In the genomic region with DNA sequence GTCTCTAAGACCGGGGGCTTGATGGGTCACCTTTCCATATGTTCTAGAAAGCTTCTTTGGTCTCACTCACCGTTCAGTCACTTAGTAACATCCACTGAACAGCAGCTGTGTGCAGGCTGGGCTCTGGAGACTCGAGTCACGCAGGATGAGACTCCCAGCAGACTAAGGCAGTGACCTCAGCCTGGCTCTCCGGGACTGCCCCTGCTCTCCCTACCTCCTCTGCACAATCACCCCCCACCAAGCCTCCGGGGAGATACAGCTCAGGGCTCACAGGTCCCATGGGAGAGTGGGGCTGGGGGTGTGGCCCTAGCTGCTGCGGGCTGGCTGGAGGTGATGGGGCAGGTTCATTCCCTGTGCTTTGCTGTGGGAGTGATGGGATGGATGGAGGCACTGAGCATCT, we compare ENCODE assay signal across 18 cellular contexts. TPM values are rescaled to one million over a fixed set of nuclear protein-coding genes. Genes with fewer than 3 reads are reported as not detected.
DNase-seq lines count a peak whose midpoint lies in the region; ATAC-seq and TF ChIP-seq lines count a peak whose summit lies in the region.
"Had no signal": no experiment of that assay in that cellular context is flagged by ENCODE, and none has a peak within 500 bp of the region (broad histone marks: within the 10 kb centered on the region; RNA-seq: fewer than 3 reads in every experiment).

No MANE protein-coding gene starts in this region.

- DNase-seq in SJCRH30 (peak; percentile 26 to 30), osteoblast (ENCODE audit: insufficient read length, low spot score, missing footprints) (peak; percentile 84), NCI-H526 treated with DMSO at 0.1 percent for 48 hours (lab: John Stamatoyannopoulos, UW) (no peak), hippocampal formation (lab: John Stamatoyannopoulos, UW) (no peak)
- no peak for DNase-seq in stimulated activated CD4-positive, alpha-beta T cell treated with anti-CD3 and anti-CD28 coated beads, Interleukin-4, amount 100 ng/mL, for 24 hours
- DNase-seq: activated CD4-positive, alpha-beta T cell treated with anti-CD3 and anti-CD28 coated beads, Interleukin-2, amount 10 ng/mL, durations not matched to agents 7 days and 5 days; amygdala; colonic mucosa; erythroblast; mesendoderm; NCI-H226; occipital lobe; PC-9 had no signal

- ATAC-seq in GM18511 (IDR thresholded peaks at IDR 0.05; ENCODE audit: unreplicated experiment): peak; percentile 50
- peak; percentile 72 for ATAC-seq in HG02678 (IDR thresholded peaks at IDR 0.05; ENCODE audit: unreplicated experiment)

- H3K9me3 ChIP-seq in SJCRH30 (replicated peaks) (no peaks in the 10 kb centered on the region), osteoblast (ENCODE audit: low read depth, low read length) (no peaks in the 10 kb centered on the region)
- H3K9me3 ChIP-seq: colonic mucosa had no signal

- no peak overlapping the region for H3K4me2 ChIP-seq in osteoblast (ENCODE audit: insufficient read depth, low read length)
- H3K4me2 ChIP-seq: PC-9, smooth muscle cell had no signal

- H3K4me3 ChIP-seq in SJCRH30: no peak overlapping the region
- no peak overlapping the region for H3K4me3 ChIP-seq in osteoblast (ENCODE audit: insufficient read depth, low read length)
- H3K4me3 ChIP-seq: colonic mucosa, PC-9, smooth muscle cell had no signal

- H3K79me2 ChIP-seq in osteoblast (ENCODE audit: insufficient read depth, low read length): peaks cover 17% of the 10 kb centered on the region

- no peak overlapping the region for H3K27ac ChIP-seq in SJCRH30
- H3K27ac ChIP-seq in osteoblast (ENCODE audit: low read depth, low read length): peak overlapping the region; percentile 48
- H3K27ac ChIP-seq: colonic mucosa, PC-9 had no signal

- H4K20me1 ChIP-seq in osteoblast (ENCODE audit: insufficient read depth, low read length): peaks cover 25% of the 10 kb centered on the region

- H3K27me3 ChIP-seq in SJCRH30 (no peaks in the 10 kb centered on the region), osteoblast (ENCODE audit: insufficient read depth, low read length) (no peaks in the 10 kb centered on the region)
- H3K27me3 ChIP-seq: colonic mucosa had no signal

- H2AFZ ChIP-seq in osteoblast (ENCODE audit: low read length): no peak overlapping the region
- H2AFZ ChIP-seq: PC-9 had no signal

- H3K4me1 ChIP-seq in SJCRH30 (peaks cover 7% of the 10 kb centered on the region; the same call in 1 of the 2 replicates), osteoblast (ENCODE audit: insufficient read depth, low read length) (peaks cover 12% of the 10 kb centered on the region)
- H3K4me1 ChIP-seq: colonic mucosa had no signal

- H3K36me3 ChIP-seq in SJCRH30 (no peaks in the 10 kb centered on the region), osteoblast (ENCODE audit: insufficient read depth, low read length) (peaks cover 11% of the 10 kb centered on the region)
- H3K36me3 ChIP-seq: colonic mucosa had no signal

- no peak for TF ChIP-seq CTCF in osteoblast (IDR thresholded peaks at IDR 0.05; ENCODE audit: extremely low read depth, low read depth, low read length)

RNA-seq across cellular contexts. Expression of gene FLYWCH2, which starts 14.1 kb away (rescaled TPM):
- total RNA-seq in SJCRH30 (2014; rRNA removed; shearing (Covaris generic)): 35.4 and 40.6 TPM in 2 replicates
- 38.7 and 43.6 TPM in 2 replicates for total RNA-seq in osteoblast

RNA-seq across cellular contexts. Expression of gene FLYWCH1, which starts 14.6 kb away (rescaled TPM):
- 9.1 and 9.7 TPM in 2 replicates for total RNA-seq in SJCRH30 (2014; rRNA removed; shearing (Covaris generic))
- total RNA-seq in osteoblast: 48.3 and 56.5 TPM in 2 replicates

RNA-seq across cellular contexts. Expression of gene PRSS22, which starts 39.1 kb away (rescaled TPM):
- not detected in 2 replicates for total RNA-seq in SJCRH30 (2014; rRNA removed; shearing (Covaris generic))
- not detected in 2 replicates for total RNA-seq in osteoblast
- total RNA-seq: activated CD4-positive, alpha-beta T cell treated with anti-CD3 and anti-CD28 coated beads, Interleukin-2, amount 10 ng/mL, durations not matched to agents 7 days and 5 days; HT1080; occipital lobe; temporal lobe had no signal

Comparison
In these comparisons a context has a peak if more than half of its experiments do, and no peak if none do; other contexts are left out.
1. DNase-seq: peak in SJCRH30 (2 of 2) and osteoblast (single experiment); none in stimulated activated CD4-positive, alpha-beta T cell treated with anti-CD3 and anti-CD28 coated beads, Interleukin-4, amount 100 ng/mL, for 24 hours (single experiment), NCI-H526 treated with DMSO at 0.1 percent for 48 hours (single experiment) and hippocampal formation (0 of 2).